In the genomic region with DNA sequence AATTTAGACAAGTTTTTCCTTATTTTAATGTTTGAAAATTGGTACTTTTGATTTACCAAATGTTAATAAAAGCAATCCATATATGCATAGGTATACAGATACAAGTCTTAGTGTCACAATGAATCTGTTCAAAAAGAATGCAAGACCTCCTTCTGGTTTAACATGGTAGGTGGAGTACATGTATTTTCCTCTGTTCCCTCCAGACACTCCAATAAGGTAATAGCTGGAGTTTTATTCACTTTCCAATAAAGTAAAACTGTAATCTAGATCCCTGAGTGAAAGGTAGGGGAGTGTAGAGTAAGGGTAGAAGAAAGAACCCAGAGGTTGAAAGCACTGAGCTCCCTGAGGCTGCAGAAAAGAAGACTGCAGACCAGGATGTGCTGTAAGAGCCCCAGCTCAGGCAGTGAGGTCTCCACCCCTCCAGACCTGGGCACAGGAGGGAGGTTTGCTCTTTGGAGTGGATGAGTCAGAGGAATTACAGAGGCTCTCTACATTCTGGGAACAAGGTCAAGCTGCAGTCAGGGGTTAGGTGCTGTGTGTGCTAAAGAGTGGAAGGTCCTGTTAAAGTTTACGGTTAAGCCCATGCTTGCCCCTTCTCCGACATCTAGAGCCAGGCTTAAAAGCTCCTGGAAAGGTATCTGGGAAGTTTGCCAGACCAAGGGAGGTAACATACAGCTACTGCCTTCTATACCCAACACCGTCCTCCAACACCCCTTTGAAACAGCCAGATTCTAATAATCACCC, we compare ENCODE assay signal across 9 cellular contexts. TPM values are rescaled to one million over a fixed set of nuclear protein-coding genes. Genes with fewer than 3 reads are reported as not detected.
DNase-seq lines count a peak whose midpoint lies in the region; ATAC-seq and TF ChIP-seq lines count a peak whose summit lies in the region.
"Had no signal": no experiment of that assay in that cellular context is flagged by ENCODE, and none has a peak within 500 bp of the region (broad histone marks: within the 10 kb centered on the region; RNA-seq: fewer than 3 reads in every experiment).

No MANE protein-coding gene starts in this region.

- H3K9me3 ChIP-seq in colonic mucosa (no peaks in the 10 kb centered on the region), neuronal stem cell (replicated peaks in 1 of 2; ENCODE audit: control insufficient read depth in 2 of 2, insufficient read depth in 1 of 2, low read depth in 1 of 2, low read length in 2 of 2) (no peaks in the 10 kb centered on the region)
- H3K9me3 ChIP-seq: gastrocnemius medialis had no signal

- no peak for ATAC-seq in HG03432 (IDR thresholded peaks at IDR 0.05; ENCODE audit: unreplicated experiment)
- no peak for ATAC-seq in HG02759 (IDR thresholded peaks at IDR 0.05; ENCODE audit: unreplicated experiment)
- no peak for ATAC-seq in HG02798 (IDR thresholded peaks at IDR 0.05; ENCODE audit: poor library complexity, unreplicated experiment)
- ATAC-seq in HG02678 (IDR thresholded peaks at IDR 0.05; ENCODE audit: unreplicated experiment), result no peak
- ATAC-seq: gastrocnemius medialis had no signal

- no peak overlapping the region for H2BK5ac ChIP-seq in neuronal stem cell (ENCODE audit: low read length)

- H3K4me1 ChIP-seq in colonic mucosa (no peaks in the 10 kb centered on the region), neuronal stem cell (ENCODE audit: control insufficient read depth in 2 of 2, insufficient read depth in 1 of 2, low read depth in 1 of 2, low read length in 2 of 2) (peaks cover 0 to 2% of the 10 kb centered on the region in 2 donors)
- H3K4me1 ChIP-seq: gastrocnemius medialis had no signal

- H3K23ac ChIP-seq in neuronal stem cell (ENCODE audit: low read depth, low read length, poor library complexity), result no peak overlapping the region

- H2AK5ac ChIP-seq in neuronal stem cell (ENCODE audit: low read depth, low read length), result no peak overlapping the region

- intact Hi-C loops in colonic mucosa (cut with DNase I), result no loop called here

- H3K9ac ChIP-seq in colonic mucosa (ENCODE audit: low read depth in 2 of 2, low read length in 2 of 2) (no peak overlapping the region), neuronal stem cell (ENCODE audit: low read depth, low read length, poor library complexity) (no peak overlapping the region)

- H3K27ac ChIP-seq in colonic mucosa (no peak overlapping the region), neuronal stem cell (replicated peaks; ENCODE audit: low read length) (no peak overlapping the region)
- H3K27ac ChIP-seq: gastrocnemius medialis had no signal

- H3K36me3 ChIP-seq in colonic mucosa (no peaks in the 10 kb centered on the region), neuronal stem cell (replicated peaks in 1 of 2; ENCODE audit: control insufficient read depth in 2 of 2, insufficient read depth in 2 of 2, low read length in 2 of 2) (no peaks in the 10 kb centered on the region)
- H3K36me3 ChIP-seq: gastrocnemius medialis had no signal

- no peak overlapping the region for H2AFZ ChIP-seq in neuronal stem cell (ENCODE audit: low read length)

- no peaks in the 10 kb centered on the region for H3K27me3 ChIP-seq in colonic mucosa
- H3K27me3 ChIP-seq in neuronal stem cell (ENCODE audit: control insufficient read depth in 3 of 3, insufficient read depth in 3 of 3, low read depth in 1 of 3, low read length in 3 of 3), result no peaks in the 10 kb centered on the region
- H3K27me3 ChIP-seq: gastrocnemius medialis had no signal

- H4K91ac ChIP-seq in neuronal stem cell (ENCODE audit: low read depth, low read length, poor library complexity), result no peak overlapping the region

- no peak overlapping the region for H4K8ac ChIP-seq in neuronal stem cell (ENCODE audit: low read depth, low read length)

- no peak overlapping the region for H3K4me2 ChIP-seq in neuronal stem cell (ENCODE audit: insufficient read depth, low read length, poor library complexity, severe bottlenecking)

- no peaks in the 10 kb centered on the region for H3K79me1 ChIP-seq in neuronal stem cell (ENCODE audit: low read depth, low read length)

- H3K14ac ChIP-seq in neuronal stem cell (ENCODE audit: low read length), result no peak overlapping the region

- no peak overlapping the region for H2BK15ac ChIP-seq in neuronal stem cell (ENCODE audit: low read length)

- H3K18ac ChIP-seq in neuronal stem cell (ENCODE audit: low read length), result peak overlapping the region; percentile 11

- WGBS in neuronal stem cell (ENCODE audit: extremely low coverage in 2 of 2, insufficient read length in 2 of 2, insufficient replicate concordance in 1 of 2), 2 donors, result no CpG with 5 or more reads among the region's 3 CpGs

- H3K4me3 ChIP-seq in colonic mucosa (no peak overlapping the region), neuronal stem cell (ENCODE audit: low read length in 2 of 2) (no peak overlapping the region)
- H3K4me3 ChIP-seq: gastrocnemius medialis had no signal

- no peak overlapping the region for H2BK12ac ChIP-seq in neuronal stem cell (ENCODE audit: low read length)

- no peak overlapping the region for H3K4ac ChIP-seq in neuronal stem cell (ENCODE audit: low read length)

- TF ChIP-seq CTCF in colonic mucosa (IDR thresholded peaks at IDR 0.05), result no peak

- no peak overlapping the region for H2BK120ac ChIP-seq in neuronal stem cell (ENCODE audit: low read depth, low read length)

- peak; percentile 65 for DNase-seq in EL
- peak; percentile 64 for DNase-seq in NCI-H1105 (lab: John Stamatoyannopoulos, UW)
- peak; percentile 42 for DNase-seq in colonic mucosa
- no peak for DNase-seq in neuronal stem cell (ENCODE audit: low spot score)
- DNase-seq: gastrocnemius medialis had no signal

RNA-seq across cellular contexts. Expression of gene STAT1, which starts 27.6 kb away (rescaled TPM):
- 10 to 100 TPM; 52.7 to 58.3 TPM for total RNA-seq in colonic mucosa
- 30.6 TPM for polyA plus RNA-seq in neuronal stem cell (2013, experiment 1 of 2)
- 31.1 TPM for polyA plus RNA-seq in neuronal stem cell (2013, experiment 2 of 2)
